ENCODE assay signal across 21 cellular contexts in the genomic region with DNA sequence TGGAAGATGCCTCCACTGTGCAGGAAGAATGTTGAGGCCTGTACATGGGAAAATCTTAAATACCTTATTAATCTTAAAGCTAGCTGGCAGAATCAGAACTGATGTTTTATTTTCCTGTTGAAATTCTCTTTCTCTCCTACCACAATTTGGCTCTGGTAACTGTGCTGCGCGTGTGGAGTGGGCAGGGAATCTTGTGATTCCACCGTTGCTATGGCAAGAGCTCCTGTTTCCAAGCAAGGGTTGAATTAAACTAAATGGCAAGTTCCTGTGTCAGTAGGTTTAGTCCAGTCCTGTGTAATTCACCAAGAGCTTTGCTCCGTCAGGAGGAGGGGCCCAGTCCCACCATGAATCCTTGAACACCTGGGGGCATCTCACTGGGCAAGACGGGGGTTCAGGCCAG. TPM values are rescaled to one million over a fixed set of nuclear protein-coding genes. Genes with fewer than 3 reads are reported as not detected.
DNase-seq lines count a peak whose midpoint lies in the region; ATAC-seq and TF ChIP-seq lines count a peak whose summit lies in the region.
"Had no signal": no experiment of that assay in that cellular context is flagged by ENCODE, and none has a peak within 500 bp of the region (broad histone marks: within the 10 kb centered on the region; RNA-seq: fewer than 3 reads in every experiment).

No MANE protein-coding gene starts in this region.

- H3K36me3 ChIP-seq in psoas muscle (ENCODE audit: insufficient read depth in 1 of 2, low read depth in 1 of 2) = no peaks in the 10 kb centered on the region
- H3K36me3 ChIP-seq: BLaER1 treated with 17β-estradiol and CSF1 and Interleukin-3, amounts not matched to agents 10 nM and 100 nM had no signal

- no peaks in the 10 kb centered on the region for H3K9me3 ChIP-seq in psoas muscle
- H3K9me3 ChIP-seq: BLaER1 treated with 17β-estradiol and CSF1 and Interleukin-3, amounts not matched to agents 10 nM and 100 nM had no signal

- intact Hi-C loops in psoas muscle (cut with DNase I) = loop anchor here in 1 of 2 donors (10.0 kb wide), 1 partner anchor 397 kb away; no protein-coding TSS in a partner anchor

- 65 to 81% (median 68%) methylated on average over 5 of the region's 5 CpGs for WGBS in psoas muscle, 3 donors

- peaks cover 0 to 3% (median 0%) of the 10 kb centered on the region in 3 donors for H3K27me3 ChIP-seq in psoas muscle (ENCODE audit: insufficient read depth in 3 of 3, low read length in 2 of 3)
- H3K27me3 ChIP-seq: BLaER1 treated with 17β-estradiol and CSF1 and Interleukin-3, amounts not matched to agents 10 nM and 100 nM had no signal

- H3K4me1 ChIP-seq in psoas muscle = no peaks in the 10 kb centered on the region

- no peak for TF ChIP-seq CTCF in retinal pigment epithelial cell (conservative IDR thresholded peaks at IDR 0.05; ENCODE audit: low read depth, low read length)
- TF ChIP-seq CTCF in psoas muscle (IDR thresholded peaks at IDR 0.05) = no peak

- H3K27ac ChIP-seq in caudate nucleus (ENCODE audit: low read depth, low read length) (peak overlapping the region; percentile 90), psoas muscle (no peak overlapping the region)
- H3K27ac ChIP-seq: BLaER1 treated with 17β-estradiol and CSF1 and Interleukin-3, amounts not matched to agents 10 nM and 100 nM; KMS-11; PC-9 had no signal

- ATAC-seq in psoas muscle = no peak
- ATAC-seq: CD8-positive, alpha-beta T cell had no signal

- DNase-seq in amygdala (lab: John Stamatoyannopoulos, UW) (peak in 29 of 56 donors; percentile 2 to 69 (median 19)), caudate nucleus (lab: John Stamatoyannopoulos, UW) (peak in 31 of 61 donors; percentile 4 to 79 (median 21)), midbrain (lab: John Stamatoyannopoulos, UW) (peak; percentile 8), retinal pigment epithelial cell (ENCODE audit: low read depth) (peak; percentile 48), 8988T (no peak), NCI-H526 treated with DMSO at 0.1 percent for 48 hours (lab: John Stamatoyannopoulos, UW) (no peak), psoas muscle (no peak)
- DNase-seq: CD8-positive, alpha-beta T cell; DMS53; GDM1; IMR-90; NCI-H1105 treated with DMSO at 0.1 percent for 48 hours; NCI-H1694; NCI-H2081; NCI-H446 treated with DMSO at 0.1 percent for 48 hours; NCI-H69; PC-9; RPMI8226; SHP77 had no signal

- H3K4me3 ChIP-seq in retinal pigment epithelial cell (ENCODE audit: low read length) (no peak overlapping the region), psoas muscle (no peak overlapping the region)
- H3K4me3 ChIP-seq: BLaER1 treated with 17β-estradiol and CSF1 and Interleukin-3, amounts not matched to agents 10 nM and 100 nM; PC-9 had no signal

RNA-seq across cellular contexts. Expression of gene NXNL2, which starts 36.4 kb away (rescaled TPM):
- total RNA-seq in psoas muscle = not detected
- under 1 TPM in 1 of 3 donors, not detected in 2; 0.05 TPM for polyA plus RNA-seq in psoas muscle
- total RNA-seq: CD8-positive, alpha-beta T cell had no signal

Comparison
In these comparisons a context has a peak if more than half of its experiments do, and no peak if none do; other contexts are left out.
1. DNase-seq: peak in amygdala (29 of 56), caudate nucleus (31 of 61), midbrain (single experiment) and retinal pigment epithelial cell (single experiment); none in 8988T (single experiment), NCI-H526 treated with DMSO at 0.1 percent for 48 hours (single experiment) and psoas muscle (0 of 2).